8 cellular contexts compared by ENCODE assay signal in the genomic region with DNA sequence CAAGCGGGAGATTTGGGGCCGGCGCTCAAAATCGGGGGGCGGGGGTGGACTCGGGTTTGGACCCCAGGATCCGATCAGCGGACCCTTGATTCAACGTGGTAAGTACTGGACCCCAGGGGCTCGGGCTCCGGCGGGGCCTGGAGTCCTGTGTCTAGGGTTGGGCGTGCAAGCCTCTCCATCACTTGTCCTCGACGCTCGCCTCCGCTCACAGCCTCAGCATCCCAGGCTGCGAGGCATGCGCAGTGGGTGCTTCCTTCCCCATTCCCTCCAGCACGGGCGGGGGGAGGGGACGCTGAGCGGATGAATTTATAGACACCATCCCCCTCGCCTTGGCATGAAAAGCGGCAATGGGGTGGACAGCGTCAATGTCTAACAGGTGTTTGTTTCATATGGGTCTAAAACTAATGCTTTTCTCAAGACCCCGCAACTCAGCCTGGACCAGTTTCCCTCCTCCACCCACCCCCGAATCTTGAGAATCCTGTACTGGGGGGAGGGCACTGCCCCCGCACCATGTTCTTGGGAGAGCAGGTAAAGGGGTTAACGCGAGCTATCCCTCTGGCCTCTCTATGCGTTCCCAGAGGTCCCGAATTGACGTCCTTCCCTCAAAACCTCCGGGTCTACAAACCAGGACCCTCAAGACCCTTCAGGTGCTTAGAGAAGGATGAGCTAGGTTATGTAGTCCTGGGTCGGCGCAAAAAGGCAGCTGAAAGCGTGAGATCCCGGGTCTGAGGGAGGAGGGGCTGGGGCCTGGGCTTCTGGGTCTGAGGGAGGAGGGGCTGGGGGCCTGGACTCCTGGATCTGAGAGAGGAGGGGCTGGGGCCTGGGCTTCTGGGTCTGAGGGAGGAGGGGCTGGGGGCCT. TPM values are rescaled to one million over a fixed set of nuclear protein-coding genes. Genes with fewer than 3 reads are reported as not detected.
DNase-seq lines count a peak whose midpoint lies in the region; ATAC-seq and TF ChIP-seq lines count a peak whose summit lies in the region.

No MANE protein-coding gene starts in this region.

- peaks cover 7% of the 10 kb centered on the region for H3K36me3 ChIP-seq in A673 (ENCODE audit: insufficient read depth, low read length, poor library complexity, severe bottlenecking)
- peaks cover 8 to 11% of the 10 kb centered on the region in 2 experiments; a peak in 2 of 4 replicates for H3K36me3 ChIP-seq in HCT116 (ENCODE audit: control insufficient read depth in 1 of 2, insufficient read depth in 2 of 2, low read length in 2 of 2)
- peaks cover 15 to 20% of the 10 kb centered on the region in 2 experiments for H3K36me3 ChIP-seq in SK-N-SH (replicated peaks in 1 of 2; ENCODE audit: control insufficient read depth in 1 of 2, insufficient read depth in 2 of 2, low read length in 1 of 2)
- H3K36me3 ChIP-seq in left lung, result peaks cover 0 to 20% of the 10 kb centered on the region in 2 donors

- H3K27me3 ChIP-seq in A673 (replicated peaks; ENCODE audit: insufficient read depth, low read depth, low read length, poor library complexity), result no peaks in the 10 kb centered on the region
- no peaks in the 10 kb centered on the region for H3K27me3 ChIP-seq in HCT116 (ENCODE audit: insufficient read depth, low read length)
- H3K27me3 ChIP-seq in SK-N-SH (ENCODE audit: insufficient read depth), result no peaks in the 10 kb centered on the region
- peaks cover 4 to 44% of the 10 kb centered on the region in 2 donors for H3K27me3 ChIP-seq in left lung

- H2AFZ ChIP-seq in HCT116 (ENCODE audit: low read depth, low read length, poor library complexity, severe bottlenecking), result no peak overlapping the region
- H2AFZ ChIP-seq in SK-N-SH (ENCODE audit: low read depth), result peak overlapping the region; percentile 81; the same call in 1 of the 2 replicates

- BruUV-seq in A673 (replicated peaks; lab: Mats Ljungman, UMichigan) (no TSS peak), HCT116 (replicated peaks; lab: Mats Ljungman, UMichigan) (no TSS peak)

- H3K4me2 ChIP-seq in HCT116 (ENCODE audit: low read length), result peak overlapping the region; percentile 80
- H3K4me2 ChIP-seq in SK-N-SH, result peak overlapping the region; percentile 95

- CTCF ChIA-PET in A673 (lab: Charles Lee) (interaction anchor here (1.0 to 1.5 kb wide), 2 partner anchors 10 to 121 kb away, joined by 3 to 5 read pairs; no protein-coding TSS in a partner anchor), HCT116 (lab: Charles Lee) (interaction anchor here (1.2 kb wide), 1 partner anchor 11 kb away, joined by 3 read pairs; no protein-coding TSS in a partner anchor), SK-N-SH (lab: Yijun Ruan, JAX) (interaction anchor here (0.6 to 8.0 kb wide), 10 partner anchors 10 to 121 kb away, joined by 3 to 75 read pairs (median 4); partner anchors contain the start of genes FUZ and PRMT1)

- DNase-seq in A673 (ENCODE audit: low spot score) (peak; percentile 88), HCT116 (ENCODE audit: low read depth, low spot score) (no peak), SK-N-SH (peak; percentile 91), ecto neural progenitor cell (ENCODE audit: low spot score) (peak; percentile 88), left lung (no peak)
- peak; percentile 54 for DNase-seq in stimulated activated naive CD8-positive, alpha-beta T cell treated with anti-CD3 and anti-CD28 coated beads, Interleukin-15, Interleukin-2, amounts not matched to agents 100 U/mL and 50 U/mL, for 24 hours

- no peak for TF ChIP-seq POLR2A in HCT116 (IDR thresholded peaks at IDR 0.05; ENCODE audit: borderline replicate concordance, extremely low read depth, insufficient read depth, insufficient read length)

- no peak for TF ChIP-seq EP300 in SK-N-SH (IDR thresholded peaks at IDR 0.05; ENCODE audit: borderline replicate concordance in 1 of 2, low read depth in 1 of 2, low read length in 1 of 2)

- ATAC-seq in HCT116 (no peak), left lung (peak; percentile 45), GM21367 (IDR thresholded peaks at IDR 0.05; ENCODE audit: unreplicated experiment) (no peak), HG03469 (IDR thresholded peaks at IDR 0.05; ENCODE audit: unreplicated experiment) (no peak)
- no peak for ATAC-seq in stimulated activated naive CD8-positive, alpha-beta T cell treated with anti-CD3 and anti-CD28 coated beads, Interleukin-15, Interleukin-2, amounts not matched to agents 100 U/mL and 50 U/mL, for 24 hours

- peak overlapping the region; percentile 49 for H3K4me3 ChIP-seq in A673 (ENCODE audit: low read depth, low read length, poor library complexity, severe bottlenecking)
- peak overlapping the region; percentile 28 to 58 for H3K4me3 ChIP-seq in HCT116 (replicated peaks in 1 of 2; ENCODE audit: low read depth in 1 of 2, low read length in 2 of 2)
- peak overlapping the region; percentile 77 to 81 for H3K4me3 ChIP-seq in SK-N-SH (ENCODE audit: low read depth in 2 of 2, low read length in 1 of 2)
- H3K4me3 ChIP-seq in left lung, result peak overlapping the region; percentile 39

- intact Hi-C loops in A673 (cut with micrococcal nuclease; ENCODE audit: unreplicated experiment) (no loop called here), HCT116 (cut with micrococcal nuclease) (no loop called here), left lung (cut with DNase I) (no loop called here)

- H3K9me2 ChIP-seq in HCT116 (ENCODE audit: insufficient read depth), result no peaks in the 10 kb centered on the region
- no peaks in the 10 kb centered on the region for H3K9me2 ChIP-seq in SK-N-SH

- H3K79me2 ChIP-seq in HCT116 (ENCODE audit: insufficient read depth, low read length) (no peaks in the 10 kb centered on the region), SK-N-SH (ENCODE audit: insufficient read depth) (peaks cover 27% of the 10 kb centered on the region)

- RAD21 ChIA-PET in HCT116 (lab: Charles Lee; ENCODE audit: low non-redundant PET in 1 of 2, low total read pairs in 2 of 2, uncharacterized antibody in 2 of 2, unreplicated experiment in 2 of 2), result interaction anchor here in 1 of 2 experiments (0.6 kb wide), 1 partner anchor 172 kb away, joined by 3 read pairs; no protein-coding TSS in a partner anchor

- H3K27ac ChIP-seq in A673 (ENCODE audit: low read depth, low read length, poor library complexity, severe bottlenecking) (no peak overlapping the region), HCT116 (ENCODE audit: low read depth, low read length) (no peak overlapping the region; the same call in 1 of the 2 replicates), SK-N-SH (ENCODE audit: low read depth in 2 of 2, low read length in 1 of 2) (peak overlapping the region; percentile 60 to 95; a peak in 3 of 4 replicates), left lung (peak overlapping the region in 1 of 2 donors; percentile 62)

- TF ChIP-seq RAD21 in HCT116 (IDR thresholded peaks at IDR 0.05; ENCODE audit: low read depth) (no peak), SK-N-SH (IDR thresholded peaks at IDR 0.05; ENCODE audit: low read length) (no peak)

- peaks cover 15% of the 10 kb centered on the region for H3F3A ChIP-seq in SK-N-SH (replicated peaks; ENCODE audit: insufficient read depth)

- H4K20me1 ChIP-seq in HCT116 (ENCODE audit: insufficient read depth) (no peaks in the 10 kb centered on the region), SK-N-SH (ENCODE audit: insufficient read depth) (no peaks in the 10 kb centered on the region)

- H3K4me1 ChIP-seq in A673 (ENCODE audit: insufficient read depth, low read length, poor library complexity, severe bottlenecking) (peaks cover 44% of the 10 kb centered on the region), HCT116 (ENCODE audit: control insufficient read depth in 1 of 2, insufficient read depth in 2 of 2, low read length in 2 of 2) (peaks cover 0 to 26% of the 10 kb centered on the region in 2 experiments; a peak in 2 of 4 replicates), SK-N-SH (ENCODE audit: control insufficient read depth in 1 of 2, insufficient read depth in 2 of 2, low read depth in 1 of 2, low read length in 1 of 2) (peaks cover 6 to 28% of the 10 kb centered on the region in 2 experiments; a peak in 2 of 4 replicates), left lung (peaks cover 13 to 35% of the 10 kb centered on the region in 2 donors)

- WGBS in SK-N-SH (ENCODE audit: low lambda C conversion rate), result 17% methylated on average over 25 of the region's 39 CpGs

- POLR2A ChIA-PET in A673 (lab: Charles Lee; ENCODE audit: low non-redundant PET) (interaction anchor here (0.6 kb wide), 1 partner anchor 244 kb away, joined by 7 read pairs; no protein-coding TSS in a partner anchor), HCT116 (lab: Charles Lee) (no interaction called here), SK-N-SH (lab: Yijun Ruan, JAX) (interaction anchor here (0.6 to 3.2 kb wide), 6 partner anchors 11 to 174 kb away, joined by 3 to 11 read pairs (median 4); partner anchors contain the start of gene PRMT1)

- TF ChIP-seq CTCF in A673 (conservative IDR thresholded peaks at IDR 0.05; ENCODE audit: low read depth, low read length) (no peak), HCT116 (IDR thresholded peaks at IDR 0.05 in 2 of 3, conservative IDR thresholded peaks at IDR 0.05 in 1 of 3; ENCODE audit: borderline replicate concordance in 1 of 3, insufficient read depth in 1 of 3, low read depth in 2 of 3, low read length in 2 of 3) (no peak), SK-N-SH (IDR thresholded peaks at IDR 0.05) (no peak), left lung (IDR thresholded peaks at IDR 0.05) (no peak)

- H3K9ac ChIP-seq in HCT116 (ENCODE audit: low read length), result peak overlapping the region; percentile 59
- H3K9ac ChIP-seq in SK-N-SH, result peak overlapping the region; percentile 71

- H3K9me3 ChIP-seq in A673 (ENCODE audit: low read depth, low read length, poor library complexity, severe bottlenecking) (no peaks in the 10 kb centered on the region), HCT116 (ENCODE audit: control insufficient read depth in 1 of 2, insufficient read depth in 1 of 2, low read depth in 1 of 2, low read length in 2 of 2) (no peaks in the 10 kb centered on the region), SK-N-SH (no peaks in the 10 kb centered on the region), left lung (no peaks in the 10 kb centered on the region)

RNA-seq across cellular contexts. Expression of gene CPT1C, which starts 0.6 kb away (rescaled TPM):
- 23.3 and 30.0 TPM in 2 replicates for total RNA-seq in A673 (2021)
- total RNA-seq in HCT116 (2021; ENCODE audit: unreplicated experiment), result 12.0 TPM
- 17.6 and 18.4 TPM in 2 replicates for polyA plus RNA-seq in HCT116 (2012)
- polyA plus RNA-seq in SK-N-SH (2012; rRNA removed), result 118 and 139 TPM in 2 replicates
- 44.5 and 60.4 TPM in 2 replicates for polyA plus RNA-seq in SK-N-SH (2012; cell fraction: cytosol; rRNA removed)
- polyA plus RNA-seq in SK-N-SH (2012; cell fraction: nucleus; rRNA removed), result 666 and 747 TPM in 2 replicates
- total RNA-seq in left lung, result 10 to 100 TPM in 1 of 2 donors, 1 to 10 TPM in 1; 6.2 to 11.3 TPM

RNA-seq across cellular contexts. Expression of gene ADM5, which starts 2.1 kb away (rescaled TPM):
- total RNA-seq in A673 (2021) (4.3 TPM in 2 replicates), HCT116 (2021; ENCODE audit: unreplicated experiment) (12.1 TPM), left lung (1 to 10 TPM in 1 of 2 donors, under 1 TPM in 1; 0.93 to 2.0 TPM)
- 6.4 and 7.6 TPM in 2 replicates for polyA plus RNA-seq in HCT116 (2012)
- polyA plus RNA-seq in SK-N-SH (2012; rRNA removed), result 1.3 TPM in 2 replicates
- 0.20 and 0.23 TPM in 2 replicates for polyA plus RNA-seq in SK-N-SH (2012; cell fraction: cytosol; rRNA removed)
- 8.2 and 9.3 TPM in 2 replicates for polyA plus RNA-seq in SK-N-SH (2012; cell fraction: nucleus; rRNA removed)

RNA-seq across cellular contexts. Expression of gene PRMT1, which starts 14.4 kb away (rescaled TPM):
- 523 and 536 TPM in 2 replicates for total RNA-seq in A673 (2021)
- 428 TPM for total RNA-seq in HCT116 (2021; ENCODE audit: unreplicated experiment)
- 595 and 673 TPM in 2 replicates for polyA plus RNA-seq in HCT116 (2012)
- polyA plus RNA-seq in SK-N-SH (2012; rRNA removed), result 774 and 789 TPM in 2 replicates
- 388 and 605 TPM in 2 replicates for polyA plus RNA-seq in SK-N-SH (2012; cell fraction: cytosol; rRNA removed)
- 501 and 596 TPM in 2 replicates for polyA plus RNA-seq in SK-N-SH (2012; cell fraction: nucleus; rRNA removed)
- total RNA-seq in left lung, result 100 to 1,000 TPM in 1 of 2 donors, 10 to 100 TPM in 1; 79.3 to 137 TPM

RNA-seq across cellular contexts. Expression of gene BCL2L12, which starts 25.7 kb away (rescaled TPM):
- 97.4 and 99.1 TPM in 2 replicates for total RNA-seq in A673 (2021)
- 93.9 TPM for total RNA-seq in HCT116 (2021; ENCODE audit: unreplicated experiment)
- 71.6 and 83.5 TPM in 2 replicates for polyA plus RNA-seq in HCT116 (2012)
- polyA plus RNA-seq in SK-N-SH (2012; rRNA removed), result 20.3 and 27.9 TPM in 2 replicates
- polyA plus RNA-seq in SK-N-SH (2012; cell fraction: cytosol; rRNA removed), result 11.9 and 15.4 TPM in 2 replicates
- 18.2 and 30.0 TPM in 2 replicates for polyA plus RNA-seq in SK-N-SH (2012; cell fraction: nucleus; rRNA removed)
- total RNA-seq in left lung, result 10 to 100 TPM; 20.6 to 22.2 TPM

RNA-seq across cellular contexts. Expression of gene IRF3, which starts 25.8 kb away (rescaled TPM):
- total RNA-seq in A673 (2021) (81.7 and 88.0 TPM in 2 replicates), HCT116 (2021; ENCODE audit: unreplicated experiment) (129 TPM), left lung (10 to 100 TPM; 81.2 to 93.6 TPM)
- polyA plus RNA-seq in HCT116 (2012), result 109 and 131 TPM in 2 replicates
- 85.9 and 112 TPM in 2 replicates for polyA plus RNA-seq in SK-N-SH (2012; rRNA removed)
- 37.9 and 61.4 TPM in 2 replicates for polyA plus RNA-seq in SK-N-SH (2012; cell fraction: cytosol; rRNA removed)
- polyA plus RNA-seq in SK-N-SH (2012; cell fraction: nucleus; rRNA removed), result 301 and 750 TPM in 2 replicates

Comparison
In these comparisons a context has a peak if more than half of its experiments do, and no peak if none do; other contexts are left out.
1. DNase-seq: peak in A673 (single experiment), SK-N-SH (single experiment), ecto neural progenitor cell (single experiment) and stimulated activated naive CD8-positive, alpha-beta T cell treated with anti-CD3 and anti-CD28 coated beads, Interleukin-15, Interleukin-2, amounts not matched to agents 100 U/mL and 50 U/mL, for 24 hours (single experiment); none in HCT116 (single experiment) and left lung (0 of 2).
2. H3K27ac ChIP-seq: peak in SK-N-SH (2 of 2); none in A673 (single experiment) and HCT116 (single experiment).
3. Peak in every context shown above with its lines, with median percentiles within 50 percentile points of each other: H3K4me3 ChIP-seq.